Comparison of ENCODE assay signal across 8 cellular contexts in genomic region chr14:36660736-36661505, GRCh38. TPM values are rescaled to one million over a fixed set of nuclear protein-coding genes. Genes with fewer than 3 reads are reported as not detected.
DNase-seq lines count a peak whose midpoint lies in the region; ATAC-seq lines count a peak whose summit lies in the region.

No MANE protein-coding gene starts in this region.

- POLR2A ChIA-PET in CD4-positive, alpha-beta memory T cell (lab: Charles Lee; ENCODE audit: partially characterized antibody), result no interaction called here
- POLR2A ChIA-PET in activated naive CD8-positive, alpha-beta T cell treated with anti-CD3 and anti-CD28 coated beads, Interleukin-2, amount 10 ng/mL, durations not matched to agents 7 days and 5 days (lab: Charles Lee), result no interaction called here
- POLR2A ChIA-PET in naive thymus-derived CD8-positive, alpha-beta T cell (lab: Charles Lee), result no interaction called here

- H3K36me3 ChIP-seq in CD4-positive, alpha-beta memory T cell (ENCODE audit: insufficient read depth, low read length), result no peaks in the 10 kb centered on the region
- no peaks in the 10 kb centered on the region for H3K36me3 ChIP-seq in HUES64 (ENCODE audit: insufficient read depth, low read length)

- peaks cover 69 to 79% of the 10 kb centered on the region in 2 donors for H3K27me3 Mint-ChIP-seq in CD4-positive, alpha-beta memory T cell
- H3K27me3 Mint-ChIP-seq in activated naive CD8-positive, alpha-beta T cell treated with anti-CD3 and anti-CD28 coated beads, Interleukin-2, amount 10 ng/mL, durations not matched to agents 7 days and 5 days, result peaks cover 96% of the 10 kb centered on the region
- H3K27me3 Mint-ChIP-seq in naive thymus-derived CD8-positive, alpha-beta T cell, result peaks cover 58 to 100% (median 77%) of the 10 kb centered on the region in 5 donors

- H3K27ac ChIP-seq in CD4-positive, alpha-beta memory T cell (ENCODE audit: low read depth, low read length), result no peak overlapping the region
- H3K27ac ChIP-seq in HUES64 (ENCODE audit: low read depth, low read length), result no peak overlapping the region

- H3K27ac Mint-ChIP-seq in CD4-positive, alpha-beta memory T cell, result no peak overlapping the region
- peak overlapping the region; percentile 63 for H3K27ac Mint-ChIP-seq in activated naive CD8-positive, alpha-beta T cell treated with anti-CD3 and anti-CD28 coated beads, Interleukin-2, amount 10 ng/mL, durations not matched to agents 7 days and 5 days
- H3K27ac Mint-ChIP-seq in naive thymus-derived CD8-positive, alpha-beta T cell, result peak overlapping the region in 1 of 10 donors; percentile 60

- CTCF ChIA-PET in CD4-positive, alpha-beta memory T cell (lab: Charles Lee; ENCODE audit: partially characterized antibody), result no interaction called here

- no peak overlapping the region for H3K4me3 ChIP-seq in CD4-positive, alpha-beta memory T cell (ENCODE audit: low read length in 2 of 2)
- peak overlapping the region; percentile 49 for H3K4me3 ChIP-seq in HUES64 (ENCODE audit: low read length)

- no peak for ATAC-seq in activated naive CD8-positive, alpha-beta T cell treated with anti-CD3 and anti-CD28 coated beads, Interleukin-2, amount 10 ng/mL, durations not matched to agents 7 days and 5 days (ENCODE audit: low read depth)
- ATAC-seq in naive thymus-derived CD8-positive, alpha-beta T cell, result no peak
- ATAC-seq in HG03469 (IDR thresholded peaks at IDR 0.05; ENCODE audit: unreplicated experiment) (no peak), GM21529 (IDR thresholded peaks at IDR 0.05; ENCODE audit: unreplicated experiment) (no peak)

- H3K9me3 Mint-ChIP-seq in CD4-positive, alpha-beta memory T cell, result peaks cover 0 to 19% (median 10%) of the 10 kb centered on the region in 8 donors
- peaks cover 3% of the 10 kb centered on the region for H3K9me3 Mint-ChIP-seq in activated naive CD8-positive, alpha-beta T cell treated with anti-CD3 and anti-CD28 coated beads, Interleukin-2, amount 10 ng/mL, durations not matched to agents 7 days and 5 days
- peaks cover 0 to 28% (median 2%) of the 10 kb centered on the region in 9 donors for H3K9me3 Mint-ChIP-seq in naive thymus-derived CD8-positive, alpha-beta T cell

- H3K9ac ChIP-seq in HUES64 (ENCODE audit: low read depth, low read length), result no peak overlapping the region

- H3K9me3 ChIP-seq in CD4-positive, alpha-beta memory T cell (ENCODE audit: control insufficient read depth in 1 of 2, low read length in 2 of 2), result no peaks in the 10 kb centered on the region
- no peaks in the 10 kb centered on the region for H3K9me3 ChIP-seq in HUES64 (ENCODE audit: insufficient read depth, low read depth, low read length)

- H3K36me3 Mint-ChIP-seq in CD4-positive, alpha-beta memory T cell, result peaks cover 0 to 1% of the 10 kb centered on the region in 2 donors
- peaks cover 6% of the 10 kb centered on the region for H3K36me3 Mint-ChIP-seq in activated naive CD8-positive, alpha-beta T cell treated with anti-CD3 and anti-CD28 coated beads, Interleukin-2, amount 10 ng/mL, durations not matched to agents 7 days and 5 days
- H3K36me3 Mint-ChIP-seq in naive thymus-derived CD8-positive, alpha-beta T cell, result peaks cover 8 to 19% (median 8%) of the 10 kb centered on the region in 3 donors

- no peak for DNase-seq in CD4-positive, alpha-beta memory T cell
- DNase-seq in activated naive CD8-positive, alpha-beta T cell treated with anti-CD3 and anti-CD28 coated beads, Interleukin-2, amount 10 ng/mL, durations not matched to agents 7 days and 5 days, result no peak
- DNase-seq in naive thymus-derived CD8-positive, alpha-beta T cell, result no peak
- DNase-seq in posterior vena cava (ENCODE audit: low spot score), result no peak
- no peak for DNase-seq in activated effector memory CD4-positive, alpha-beta T cell treated with Interleukin-2 at 50 U/mL for 16 hours

- H3K4me3 Mint-ChIP-seq in CD4-positive, alpha-beta memory T cell, result peak overlapping the region; percentile 26 to 78 (median 70)
- H3K4me3 Mint-ChIP-seq in activated naive CD8-positive, alpha-beta T cell treated with anti-CD3 and anti-CD28 coated beads, Interleukin-2, amount 10 ng/mL, durations not matched to agents 7 days and 5 days, result peak overlapping the region; percentile 30
- H3K4me3 Mint-ChIP-seq in naive thymus-derived CD8-positive, alpha-beta T cell, result peak overlapping the region in 9 of 10 donors; percentile 0 to 71 (median 52)

- H3K4me1 Mint-ChIP-seq in CD4-positive, alpha-beta memory T cell, result peaks cover 23 to 75% (median 47%) of the 10 kb centered on the region in 4 donors
- H3K4me1 Mint-ChIP-seq in activated naive CD8-positive, alpha-beta T cell treated with anti-CD3 and anti-CD28 coated beads, Interleukin-2, amount 10 ng/mL, durations not matched to agents 7 days and 5 days, result peaks cover 8% of the 10 kb centered on the region
- H3K4me1 Mint-ChIP-seq in naive thymus-derived CD8-positive, alpha-beta T cell, result peaks cover 17 to 80% (median 55%) of the 10 kb centered on the region in 4 donors

- 7% methylated on average over 35 of the region's 35 CpGs for WGBS in HUES64

- intact Hi-C loops in CD4-positive, alpha-beta memory T cell (cut with micrococcal nuclease), result no loop called here
- intact Hi-C loops in posterior vena cava (cut with DNase I), result no loop called here

- peaks cover 31% of the 10 kb centered on the region for H3K27me3 ChIP-seq in CD4-positive, alpha-beta memory T cell (ENCODE audit: insufficient read depth, low read length)
- H3K27me3 ChIP-seq in HUES64 (ENCODE audit: insufficient read depth, low read length), result peaks cover 99% of the 10 kb centered on the region

- H3K4me1 ChIP-seq in CD4-positive, alpha-beta memory T cell (ENCODE audit: insufficient read depth, low read length), result peaks cover 34% of the 10 kb centered on the region
- peaks cover 18% of the 10 kb centered on the region; the same call in 1 of the 2 replicates for H3K4me1 ChIP-seq in HUES64 (ENCODE audit: insufficient read depth, low read length)

RNA-seq across cellular contexts. Expression of gene PAX9, which starts 0.7 kb away (rescaled TPM):
- not detected for total RNA-seq in CD4-positive, alpha-beta memory T cell
- under 1 TPM in 1 of 2 donors, not detected in 1; 0.03 TPM for polyA plus RNA-seq in CD4-positive, alpha-beta memory T cell
- polyA plus RNA-seq in HUES64 (2013, experiment 1 of 2), result not detected
- polyA plus RNA-seq in HUES64 (2013, experiment 2 of 2), result not detected
- total RNA-seq in activated naive CD8-positive, alpha-beta T cell treated with anti-CD3 and anti-CD28 coated beads, Interleukin-2, amount 10 ng/mL, durations not matched to agents 7 days and 5 days, result not detected
- total RNA-seq in naive thymus-derived CD8-positive, alpha-beta T cell, result not detected
- polyA plus RNA-seq in naive thymus-derived CD8-positive, alpha-beta T cell, result not detected
- under 1 TPM in 1 of 2 donors, not detected in 1; 0.10 TPM for total RNA-seq in posterior vena cava
